Comparison of ENCODE assay signal across 18 cellular contexts in the genomic region with DNA sequence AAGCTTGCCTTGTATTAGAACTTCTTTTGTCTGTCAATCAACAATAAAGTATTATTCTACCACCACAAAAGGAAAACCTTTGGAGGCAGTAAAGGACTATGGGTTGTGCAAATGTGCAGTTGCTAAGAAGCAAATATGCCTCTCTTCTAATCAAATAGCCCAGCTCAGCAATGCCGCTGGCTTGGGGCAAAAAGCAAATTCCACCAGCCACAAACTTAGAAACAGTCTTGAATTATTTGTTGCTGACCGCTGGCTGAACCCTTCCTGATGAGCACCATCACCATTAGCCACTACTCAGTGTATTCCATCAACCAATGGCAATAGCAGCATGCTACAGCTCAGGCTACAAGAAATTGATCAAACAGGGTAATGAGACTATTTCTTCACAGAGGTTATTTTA. TPM values are rescaled to one million over a fixed set of nuclear protein-coding genes. Genes with fewer than 3 reads are reported as not detected.
DNase-seq lines count a peak whose midpoint lies in the region; ATAC-seq, FAIRE-seq and TF ChIP-seq lines count a peak whose summit lies in the region.
"Had no signal": no experiment of that assay in that cellular context is flagged by ENCODE, and none has a peak within 500 bp of the region (broad histone marks: within the 10 kb centered on the region; RNA-seq: fewer than 3 reads in every experiment).

No MANE protein-coding gene starts in this region.

- FAIRE-seq in GM19239 (lab: Jason Lieb, UNC) (peak; percentile 66), HepG2 (lab: Jason Lieb, UNC) (peak; percentile 82)

- WGBS in HepG2 (ENCODE audit: low lambda C conversion rate): 29% methylated on average over 2 of the region's 2 CpGs

- POLR2A ChIA-PET in HepG2 (lab: Yijun Ruan, JAX): no interaction called here

- peak; percentile 57 for ATAC-seq in HepG2
- ATAC-seq in upper lobe of right lung: peak; percentile 46
- ATAC-seq: heart left ventricle, Panc1 had no signal

- intact Hi-C loops in HepG2 (cut with micrococcal nuclease; ENCODE audit: unreplicated experiment) (no loop called here), upper lobe of right lung (cut with DNase I) (no loop called here)

- no peak overlapping the region for H3K9ac ChIP-seq in HepG2 (ENCODE audit: insufficient read depth, low read depth, low read length)
- H3K9ac ChIP-seq: parathyroid adenoma had no signal

- in situ Hi-C loops in astrocyte of the cerebellum (cut with HindIII; ENCODE audit: low sequenced_read_pairs) (no loop called here), HepG2 (cut with HindIII; ENCODE audit: extremely low pct_ligation_motif_present, low pct_unique_long_range_greater_than_20kb) (no loop called here)

- no peaks in the 10 kb centered on the region for H3K9me3 ChIP-seq in HepG2 (ENCODE audit: low read length)
- no peaks in the 10 kb centered on the region for H3K9me3 ChIP-seq in upper lobe of right lung

- no peak for TF ChIP-seq POLR2A in HepG2 (IDR thresholded peaks at IDR 0.05; ENCODE audit: insufficient read depth in 1 of 2, low read depth in 2 of 2, low read length in 2 of 2)

- no TSS peak for BruUV-seq in HepG2 (replicated peaks; lab: Mats Ljungman, UMichigan)

- H3K4me1 ChIP-seq in HepG2 (ENCODE audit: insufficient read depth, low read length) (peaks cover 9% of the 10 kb centered on the region), upper lobe of right lung (peaks cover 7% of the 10 kb centered on the region)
- H3K4me1 ChIP-seq: heart left ventricle, parathyroid adenoma had no signal

- no peak for TF ChIP-seq RAD21 in HepG2 (CRISPR knock-in tag; IDR thresholded peaks at IDR 0.05)

- no peak for TF ChIP-seq EP300 in HepG2 (IDR thresholded peaks at IDR 0.05; ENCODE audit: low read depth in 2 of 2, low read length in 2 of 2)
- TF ChIP-seq EP300 in HepG2 (CRISPR knock-in tag; IDR thresholded peaks at IDR 0.05; ENCODE audit: borderline replicate concordance): no peak

- H3K4me3 ChIP-seq in astrocyte of the cerebellum (ENCODE audit: low read depth, low read length) (no peak overlapping the region), HepG2 (replicated peaks in 1 of 3; ENCODE audit: insufficient read depth in 1 of 3, low read depth in 2 of 3, low read length in 3 of 3) (0 out of 6 replicates have a peak overlapping the region, but pooled peaks of 1 of the 3 experiments have one; percentile 15), upper lobe of right lung (no peak overlapping the region)
- H3K4me3 ChIP-seq: coronary artery, heart left ventricle had no signal

- CTCF ChIA-PET in HepG2 (lab: Yijun Ruan, JAX; ENCODE audit: low intra/inter-chr PET ratio, low total read pairs): no interaction called here

- H3K27ac ChIP-seq in HepG2 (ENCODE audit: extremely low read length, insufficient read depth, low read length) (no peak overlapping the region), upper lobe of right lung (no peak overlapping the region)
- H3K27ac ChIP-seq: C4-2B, coronary artery, heart left ventricle, parathyroid adenoma, VCaP had no signal

- TF ChIP-seq CTCF in astrocyte of the cerebellum (IDR thresholded peaks at IDR 0.05; ENCODE audit: low read depth, low read length, missing control alignments) (no peak), HepG2 (CRISPR knock-in tag; IDR thresholded peaks at IDR 0.05) (no peak), upper lobe of right lung (IDR thresholded peaks at IDR 0.05) (no peak)

- no peak for DNase-seq in GM19239 (ENCODE audit: insufficient read length, low spot score)
- peak; percentile 0 for DNase-seq in astrocyte of the cerebellum (ENCODE audit: low read depth)
- DNase-seq in HepG2 (ENCODE audit: low spot score): peak; percentile 64
- no peak for DNase-seq in upper lobe of right lung
- no peak for DNase-seq in activated gamma-delta T cell (lab: John Stamatoyannopoulos, UW)
- no peak for DNase-seq in HK-2 (ENCODE audit: unreplicated experiment)
- DNase-seq in NCI-H1436 (lab: John Stamatoyannopoulos, UW): no peak
- DNase-seq: activated CD4-positive, alpha-beta memory T cell treated with anti-CD3 and anti-CD28 coated beads, Interleukin-2, amount 10 ng/mL, durations not matched to agents 7 days and 5 days; DMS79; heart left ventricle; Kasumi-1; NCI-H2029; NCI-H526 treated with DMSO at 0.1 percent for 48 hours had no signal

- peak overlapping the region; percentile 29; the same call in 1 of the 2 replicates for H3K4me2 ChIP-seq in HepG2 (ENCODE audit: low read depth, low read length)

- H3K36me3 ChIP-seq in HepG2 (replicated peaks in 1 of 2; ENCODE audit: control insufficient read depth in 1 of 2, insufficient read depth in 2 of 2, low read length in 2 of 2): no peaks in the 10 kb centered on the region
- H3K36me3 ChIP-seq in upper lobe of right lung: no peaks in the 10 kb centered on the region

- H3K79me2 ChIP-seq in HepG2 (ENCODE audit: insufficient read depth, low read length): no peaks in the 10 kb centered on the region
- H3K79me2 ChIP-seq: parathyroid adenoma had no signal

- no peak overlapping the region for H2AFZ ChIP-seq in HepG2 (ENCODE audit: low read length)
- H2AFZ ChIP-seq: parathyroid adenoma had no signal

- H3K27me3 ChIP-seq in HepG2 (ENCODE audit: control insufficient read depth in 1 of 2, insufficient read depth in 2 of 2, low read length in 2 of 2) (no peaks in the 10 kb centered on the region), upper lobe of right lung (no peaks in the 10 kb centered on the region)
- H3K27me3 ChIP-seq: heart left ventricle had no signal

- no peaks in the 10 kb centered on the region for H4K20me1 ChIP-seq in HepG2 (ENCODE audit: insufficient read depth, low read length)

TF ChIP-seq in HepG2, 621 proteins besides CTCF, POLR2A, EP300 and RAD21:
- no peak for TF ChIP-seq ZNF256 (CRISPR knock-in tag; conservative IDR thresholded peaks at IDR 0.05)
- no peak for TF ChIP-seq ZFP82 (CRISPR knock-in tag; IDR thresholded peaks at IDR 0.05; ENCODE audit: borderline replicate concordance)
- no peak for TF ChIP-seq BHLHE40 (IDR thresholded peaks at IDR 0.05; ENCODE audit: low read length)
- TF ChIP-seq ZNF850 (CRISPR knock-in tag; conservative IDR thresholded peaks at IDR 0.05): no peak
- no peak for TF ChIP-seq FOXC1 (CRISPR knock-in tag; IDR thresholded peaks at IDR 0.05; ENCODE audit: borderline replicate concordance)
- no peak for TF ChIP-seq CEBPB (IDR thresholded peaks at IDR 0.05; ENCODE audit: borderline replicate concordance, low read depth, low read length)
- TF ChIP-seq ZNF20 (CRISPR knock-in tag; IDR thresholded peaks at IDR 0.05): no peak
- no peak for TF ChIP-seq ARNT2 (CRISPR knock-in tag; IDR thresholded peaks at IDR 0.05; ENCODE audit: low read depth)
- TF ChIP-seq, protein P1, sequence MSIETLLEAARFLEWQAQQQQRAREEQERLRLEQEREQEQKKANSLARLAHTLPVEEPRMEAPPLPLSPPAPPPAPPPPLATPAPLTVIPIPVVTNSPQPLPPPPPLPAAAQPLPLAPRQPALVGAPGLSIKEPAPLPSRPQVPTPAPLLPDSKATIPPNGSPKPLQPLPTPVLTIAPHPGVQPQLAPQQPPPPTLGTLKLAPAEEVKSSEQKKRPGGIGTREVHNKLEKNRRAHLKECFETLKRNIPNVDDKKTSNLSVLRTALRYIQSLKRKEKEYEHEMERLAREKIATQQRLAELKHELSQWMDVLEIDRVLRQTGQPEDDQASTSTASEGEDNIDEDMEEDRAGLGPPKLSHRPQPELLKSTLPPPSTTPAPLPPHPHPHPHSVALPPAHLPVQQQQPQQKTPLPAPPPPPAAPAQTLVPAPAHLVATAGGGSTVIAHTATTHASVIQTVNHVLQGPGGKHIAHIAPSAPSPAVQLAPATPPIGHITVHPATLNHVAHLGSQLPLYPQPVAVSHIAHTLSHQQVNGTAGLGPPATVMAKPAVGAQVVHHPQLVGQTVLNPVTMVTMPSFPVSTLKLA (IDR thresholded peaks at IDR 0.05): no peak
- no peak for TF ChIP-seq GATAD2A (CRISPR knock-in tag; IDR thresholded peaks at IDR 0.05)
- no peak for TF ChIP-seq SMAD3 (CRISPR knock-in tag; IDR thresholded peaks at IDR 0.05)
- TF ChIP-seq ZNF121 (CRISPR knock-in tag; IDR thresholded peaks at IDR 0.05): no peak
- TF ChIP-seq SPEN (CRISPR knock-in tag; IDR thresholded peaks at IDR 0.05; ENCODE audit: low read depth): no peak
- no peak for TF ChIP-seq SMARCE1 (IDR thresholded peaks at IDR 0.05; ENCODE audit: borderline replicate concordance)
- TF ChIP-seq MTF2 (CRISPR knock-in tag; IDR thresholded peaks at IDR 0.05; ENCODE audit: borderline replicate concordance): no peak
TF ChIP-seq in HepG2: peak in this region for 0.

RNA-seq across cellular contexts. Expression of a gene that starts 51.0 kb away (rescaled TPM):
- 12.9 and 18.8 TPM in 2 replicates for total RNA-seq in HepG2 (2016; rRNA removed; fragmentation: Illumina TruSeq; extraction: Trizol)
- 1.6 and 1.9 TPM in 2 replicates for total RNA-seq in HepG2 (2016; cell fraction: cytosol; rRNA removed; fragmentation: Illumina TruSeq; extraction: Trizol; ENCODE audit: low read depth)
- total RNA-seq in HepG2 (2016; cell fraction: insoluble cytoplasmic fraction; rRNA removed; fragmentation: Illumina TruSeq; extraction: Trizol): 13.4 and 14.9 TPM in 2 replicates
- total RNA-seq in HepG2 (2016; cell fraction: membrane; rRNA removed; fragmentation: Illumina TruSeq; extraction: Trizol): 4.6 TPM in 2 replicates
- total RNA-seq in HepG2 (2016; cell fraction: nucleus; rRNA removed; fragmentation: Illumina TruSeq; extraction: Trizol): 10.1 and 12.6 TPM in 2 replicates
- polyA plus RNA-seq in HepG2 (2011; rRNA removed): 2.8 and 3.6 TPM in 2 replicates
- polyA plus RNA-seq in HepG2 (2011; cell fraction: cytosol; rRNA removed): 1.5 and 2.5 TPM in 2 replicates
- polyA plus RNA-seq in HepG2 (2011; cell fraction: nucleus; rRNA removed): 1.6 and 2.0 TPM in 2 replicates
- polyA plus RNA-seq in HepG2 (2012): 7.6 and 8.1 TPM in 2 replicates
- 0.83 and 0.87 TPM in 2 replicates for polyA plus RNA-seq in HepG2 (2016; cell fraction: cytosol; fragmentation: Illumina TruSeq; extraction: Trizol; ENCODE audit: low read depth)
- polyA plus RNA-seq in HepG2 (2016; cell fraction: insoluble cytoplasmic fraction; fragmentation: Illumina TruSeq; extraction: Trizol; ENCODE audit: low read depth): 19.4 and 20.8 TPM in 2 replicates
- 3.0 and 3.3 TPM in 2 replicates for polyA plus RNA-seq in HepG2 (2016; cell fraction: membrane; fragmentation: Illumina TruSeq; extraction: Trizol; ENCODE audit: low read depth)
- polyA plus RNA-seq in HepG2 (2016; cell fraction: nucleus; fragmentation: Illumina TruSeq; extraction: Trizol; ENCODE audit: insufficient read depth, low read depth): 9.2 and 9.9 TPM in 2 replicates
- 2.8 and 8.0 TPM in 2 replicates for polyA minus RNA-seq in HepG2 (2011; rRNA and poly(A)+ RNA removed; ENCODE audit: low replicate concordance)
- polyA minus RNA-seq in HepG2 (2011; cell fraction: cytosol; rRNA and poly(A)+ RNA removed): 6.7 and 11.9 TPM in 2 replicates
- polyA minus RNA-seq in HepG2 (2011; cell fraction: nucleus; rRNA and poly(A)+ RNA removed): 11.8 and 15.4 TPM in 2 replicates
- total RNA-seq in upper lobe of right lung: 59.1 TPM

Comparison
In these comparisons a context has a peak if more than half of its experiments do, and no peak if none do; other contexts are left out.
1. DNase-seq: peak in astrocyte of the cerebellum (single experiment) and HepG2 (single experiment); none in GM19239 (single experiment), upper lobe of right lung (single experiment), activated gamma-delta T cell (single experiment), HK-2 (single experiment) and NCI-H1436 (single experiment).